Comparison of ENCODE assay signal across 8 cellular contexts in the genomic region with DNA sequence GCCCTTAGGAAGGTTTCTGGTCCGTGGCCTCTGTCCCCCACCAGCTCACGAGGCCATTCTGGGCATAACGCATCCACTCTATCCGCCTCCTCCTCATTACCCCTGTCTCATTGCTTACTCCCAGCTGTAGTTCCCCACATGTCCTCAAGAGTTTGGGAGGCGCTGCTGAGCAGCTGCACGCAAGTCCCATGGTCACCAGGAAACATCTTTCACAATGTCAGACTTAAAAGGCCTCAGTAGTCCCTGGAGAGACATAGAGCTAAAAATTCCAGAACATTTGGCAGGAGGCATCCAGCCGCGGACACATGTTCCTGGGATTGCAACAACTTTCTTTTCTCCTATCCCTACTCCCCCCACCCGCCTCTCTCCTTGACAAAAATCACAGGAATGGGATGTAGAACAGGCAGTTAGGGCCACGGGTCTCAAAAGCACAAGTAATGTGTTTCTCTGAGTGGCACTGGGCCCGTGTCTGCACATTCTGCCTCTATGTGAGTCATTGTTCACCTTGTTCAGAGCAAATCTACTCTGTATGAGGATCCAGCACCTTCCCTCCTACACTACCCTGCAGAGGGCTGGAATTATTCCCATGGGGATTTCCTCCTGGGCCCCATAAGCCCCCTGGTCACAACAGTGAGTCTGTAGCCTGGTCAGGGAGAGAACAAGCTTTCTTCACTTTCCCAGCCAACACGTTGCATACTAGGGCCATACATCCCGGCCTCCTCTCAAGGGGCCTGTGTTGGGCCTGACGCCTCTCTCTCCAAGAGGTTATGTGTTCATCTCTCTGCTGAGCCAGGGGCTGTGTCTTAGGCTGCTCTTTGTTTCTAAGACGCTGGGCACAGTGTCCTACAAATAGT. TPM values are rescaled to one million over a fixed set of nuclear protein-coding genes. Genes with fewer than 3 reads are reported as not detected.
DNase-seq lines count a peak whose midpoint lies in the region; ATAC-seq and TF ChIP-seq lines count a peak whose summit lies in the region.

No MANE protein-coding gene starts in this region.

- in situ Hi-C loops in astrocyte of the spinal cord (cut with HindIII; ENCODE audit: low sequenced_read_pairs), result no loop called here

- H3K36me3 Mint-ChIP-seq in CD4-positive, CD25-positive, alpha-beta regulatory T cell, result peaks cover 58% of the 10 kb centered on the region
- H3K36me3 Mint-ChIP-seq in T-cell, result peaks cover 64% of the 10 kb centered on the region

- no peak overlapping the region for H3K4me2 ChIP-seq in smooth muscle cell

- H3K36me3 ChIP-seq in CD4-positive, CD25-positive, alpha-beta regulatory T cell (ENCODE audit: control insufficient read depth, insufficient read depth, low read length), result peaks cover 80% of the 10 kb centered on the region
- peaks cover 6% of the 10 kb centered on the region for H3K36me3 ChIP-seq in smooth muscle cell (ENCODE audit: low read depth)

- 69% methylated on average over 15 of the region's 15 CpGs for WGBS in smooth muscle cell (ENCODE audit: low lambda C conversion rate)

- no peaks in the 10 kb centered on the region for H3K9me3 ChIP-seq in CD4-positive, CD25-positive, alpha-beta regulatory T cell (ENCODE audit: control insufficient read depth in 2 of 2, low read length in 2 of 2)
- no peaks in the 10 kb centered on the region for H3K9me3 ChIP-seq in smooth muscle cell (replicated peaks; ENCODE audit: low read depth)

- DNase-seq in CD4-positive, CD25-positive, alpha-beta regulatory T cell, result peak; percentile 69 to 89 (median 82)
- DNase-seq in HFF-Myc (ENCODE audit: extremely low read depth, low read depth) (no peak), T-cell (peak; percentile 51 to 83 (median 70)), astrocyte of the spinal cord (ENCODE audit: low read depth, low spot score) (peak; percentile 52), iPS-NIHi11 (ENCODE audit: low spot score) (peak; percentile 81), smooth muscle cell (lab: John Stamatoyannopoulos, UW; ENCODE audit: unreplicated experiment) (no peak)

- H3K27ac ChIP-seq in CD4-positive, CD25-positive, alpha-beta regulatory T cell (ENCODE audit: insufficient read depth, low read length, poor library complexity, severe bottlenecking), result peak overlapping the region; percentile 49
- H3K27ac ChIP-seq in smooth muscle cell (ENCODE audit: low read depth), result no peak overlapping the region

- H3K4me3 Mint-ChIP-seq in CD4-positive, CD25-positive, alpha-beta regulatory T cell, result peak overlapping the region; percentile 90 to 99 (median 95)
- peak overlapping the region; percentile 64 to 98 (median 79) for H3K4me3 Mint-ChIP-seq in T-cell

- H3K9me3 Mint-ChIP-seq in CD4-positive, CD25-positive, alpha-beta regulatory T cell, result no peaks in the 10 kb centered on the region
- no peaks in the 10 kb centered on the region for H3K9me3 Mint-ChIP-seq in T-cell

- peaks cover 45 to 95% (median 76%) of the 10 kb centered on the region in 4 donors for H3K4me1 Mint-ChIP-seq in CD4-positive, CD25-positive, alpha-beta regulatory T cell
- peaks cover 90 to 96% (median 93%) of the 10 kb centered on the region in 3 donors for H3K4me1 Mint-ChIP-seq in T-cell

- no peaks in the 10 kb centered on the region for H3K27me3 ChIP-seq in CD4-positive, CD25-positive, alpha-beta regulatory T cell (ENCODE audit: control insufficient read depth, insufficient read depth, low read length)
- no peaks in the 10 kb centered on the region for H3K27me3 ChIP-seq in smooth muscle cell (ENCODE audit: low read depth)

- TF ChIP-seq CTCF in HFF-Myc (IDR thresholded peaks at IDR 0.05; ENCODE audit: low read depth, low read length, missing control alignments) (peak; percentile 97), astrocyte of the spinal cord (IDR thresholded peaks at IDR 0.05; ENCODE audit: low read depth, low read length) (peak; percentile 97), smooth muscle cell (IDR thresholded peaks at IDR 0.05; ENCODE audit: borderline replicate concordance, insufficient read depth, poor library complexity, severe bottlenecking) (peak; percentile 82)

- peak overlapping the region; percentile 66 for H3K4me3 ChIP-seq in CD4-positive, CD25-positive, alpha-beta regulatory T cell (ENCODE audit: low read depth, low read length)
- H3K4me3 ChIP-seq in HFF-Myc (replicated peaks; ENCODE audit: low read depth, low read length), result no peak overlapping the region
- H3K4me3 ChIP-seq in astrocyte of the spinal cord (ENCODE audit: low read depth, low read length), result no peak overlapping the region
- no peak overlapping the region for H3K4me3 ChIP-seq in smooth muscle cell

- CTCF ChIA-PET in T-cell (lab: Charles Lee), result interaction anchor here (0.6 to 5.5 kb wide), 31 partner anchors 9 to 472 kb away, joined by 3 to 42 read pairs (median 5); no protein-coding TSS in a partner anchor

- peaks cover 98% of the 10 kb centered on the region for H4K20me1 ChIP-seq in smooth muscle cell (ENCODE audit: low read depth)

- H3K79me2 ChIP-seq in smooth muscle cell (ENCODE audit: low read depth), result peaks cover 76% of the 10 kb centered on the region

- H2AFZ ChIP-seq in smooth muscle cell (ENCODE audit: low read depth), result no peak overlapping the region

- peaks cover 5% of the 10 kb centered on the region for H3F3A ChIP-seq in smooth muscle cell (ENCODE audit: low read depth)

- peak; percentile 67 to 73 for ATAC-seq in CD4-positive, CD25-positive, alpha-beta regulatory T cell (ENCODE audit: low read depth in 2 of 2)
- ATAC-seq in T-cell (replicated peaks in 1 of 4) (peak; percentile 43 to 68 (median 55)), GM18868 (IDR thresholded peaks at IDR 0.05; ENCODE audit: unreplicated experiment) (no peak), GM18858 (IDR thresholded peaks at IDR 0.05; ENCODE audit: unreplicated experiment) (no peak)

- H3K4me1 ChIP-seq in CD4-positive, CD25-positive, alpha-beta regulatory T cell (ENCODE audit: control insufficient read depth, insufficient read depth, low read length, poor library complexity, severe bottlenecking), result peaks cover 100% of the 10 kb centered on the region
- no peaks in the 10 kb centered on the region for H3K4me1 ChIP-seq in smooth muscle cell (ENCODE audit: low read depth)

- peak overlapping the region; percentile 90 to 93 (median 91) for H3K27ac Mint-ChIP-seq in CD4-positive, CD25-positive, alpha-beta regulatory T cell
- peak overlapping the region; percentile 82 to 96 for H3K27ac Mint-ChIP-seq in T-cell

- H3K9ac ChIP-seq in smooth muscle cell (ENCODE audit: low read depth), result no peak overlapping the region

- POLR2A ChIA-PET in T-cell (lab: Charles Lee), result interaction anchor here (0.6 to 1.5 kb wide), 12 partner anchors 7 to 93 kb away, joined by 3 to 13 read pairs (median 4); partner anchors contain the start of gene YPEL5 (in 1 of the 2)

- H3K27me3 Mint-ChIP-seq in CD4-positive, CD25-positive, alpha-beta regulatory T cell, result no peaks in the 10 kb centered on the region
- H3K27me3 Mint-ChIP-seq in T-cell, result no peaks in the 10 kb centered on the region

RNA-seq across cellular contexts. Expression of gene LBH, which starts 8.2 kb away (rescaled TPM):
- total RNA-seq in CD4-positive, CD25-positive, alpha-beta regulatory T cell, result 215 TPM
- 100 to 1,000 TPM; 225 to 299 (median 250) TPM for polyA plus RNA-seq in CD4-positive, CD25-positive, alpha-beta regulatory T cell
- total RNA-seq in T-cell (100 to 1,000 TPM; 209 to 386 (median 323) TPM), smooth muscle cell (31.0 and 48.1 TPM in 2 replicates)
- 33.9 and 35.2 TPM in 2 replicates for polyA plus RNA-seq in smooth muscle cell

Comparison
In these comparisons a context has a peak if more than half of its experiments do, and no peak if none do; other contexts are left out.
1. ATAC-seq: peak in CD4-positive, CD25-positive, alpha-beta regulatory T cell (2 of 2) and T-cell (4 of 4); none in GM18868 (single experiment) and GM18858 (single experiment).
2. DNase-seq: peak in CD4-positive, CD25-positive, alpha-beta regulatory T cell (3 of 3), T-cell (34 of 34), astrocyte of the spinal cord (single experiment) and iPS-NIHi11 (single experiment); none in HFF-Myc (single experiment) and smooth muscle cell (single experiment).
3. Peak in every context shown above with its lines, with median percentiles within 50 percentile points of each other: CTCF ChIP-seq.